Comparison of ENCODE assay signal across 5 cellular contexts in the genomic region with DNA sequence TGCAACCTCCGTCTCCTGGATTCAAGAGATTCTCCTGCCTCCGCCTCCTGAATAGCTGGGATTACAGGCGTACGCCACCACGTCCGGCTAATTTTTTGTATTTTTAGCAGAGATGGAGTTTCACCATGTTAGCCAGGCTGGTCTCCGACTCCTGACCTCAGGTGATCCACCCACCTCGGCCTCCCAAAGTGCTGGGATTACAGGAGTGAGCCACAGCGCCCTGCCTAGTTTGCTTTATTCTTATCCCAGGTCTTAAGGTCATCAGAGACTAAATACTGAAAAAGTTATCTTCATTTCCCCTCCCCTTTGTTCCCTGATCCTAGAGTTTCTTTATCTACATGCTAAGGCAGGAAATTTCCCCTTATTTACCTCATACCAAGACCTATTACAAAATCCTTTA. TPM values are rescaled to one million over a fixed set of nuclear protein-coding genes. Genes with fewer than 3 reads are reported as not detected.
"Had no signal": no experiment of that assay in that cellular context is flagged by ENCODE, and none has a peak within 500 bp of the region (broad histone marks: within the 10 kb centered on the region; RNA-seq: fewer than 3 reads in every experiment).

No MANE protein-coding gene starts in this region.

RNA-seq across cellular contexts. Expression of a gene that starts 6.0 kb away (rescaled TPM):
- total RNA-seq: HepG2, HT-29, HT1080, IMR-90, K562 had no signal

RNA-seq across cellular contexts. Expression of a gene that starts 10.4 kb away (rescaled TPM):
- total RNA-seq: HepG2, HT-29, HT1080, IMR-90, K562 had no signal

RNA-seq across cellular contexts. Expression of a gene that starts 33.0 kb away (rescaled TPM):
- total RNA-seq: HepG2, HT-29, HT1080, IMR-90, K562 had no signal

RNA-seq across cellular contexts. Expression of a gene that starts 36.8 kb away (rescaled TPM):
- total RNA-seq: HepG2, HT-29, HT1080, IMR-90, K562 had no signal

RNA-seq across cellular contexts. Expression of a gene that starts 48.3 kb away (rescaled TPM):
- total RNA-seq: HepG2, HT-29, K562 had no signal
